In the genomic region with DNA sequence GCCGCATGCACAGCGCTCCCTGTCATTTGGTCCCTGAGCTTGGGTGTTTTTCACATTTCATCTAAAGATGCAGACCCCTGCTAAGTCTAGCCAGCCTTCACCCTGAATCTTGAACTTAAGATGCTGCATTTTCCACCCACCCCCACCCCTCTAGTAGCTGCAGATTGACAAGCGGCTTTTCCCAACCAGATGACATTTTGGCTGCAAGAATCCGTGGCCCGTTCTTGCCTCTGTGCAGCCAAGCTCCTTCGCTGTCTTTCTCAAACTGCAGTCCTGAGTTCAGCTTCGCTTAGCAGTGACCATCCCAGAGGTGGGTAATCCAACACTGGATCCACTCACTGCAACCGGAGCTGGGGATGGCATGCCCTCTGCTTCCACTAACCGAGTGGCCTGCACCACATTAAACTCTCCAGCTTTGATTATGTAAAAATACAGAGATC, we compare ENCODE assay signal across 2 cellular contexts.
TF ChIP-seq lines count a peak whose summit lies in the region.

No MANE protein-coding gene starts in this region.

TF ChIP-seq in HCT116, 20 proteins besides CTCF, POLR2A, EP300 and RAD21 (continued from another document):
- TF ChIP-seq, protein P1, sequence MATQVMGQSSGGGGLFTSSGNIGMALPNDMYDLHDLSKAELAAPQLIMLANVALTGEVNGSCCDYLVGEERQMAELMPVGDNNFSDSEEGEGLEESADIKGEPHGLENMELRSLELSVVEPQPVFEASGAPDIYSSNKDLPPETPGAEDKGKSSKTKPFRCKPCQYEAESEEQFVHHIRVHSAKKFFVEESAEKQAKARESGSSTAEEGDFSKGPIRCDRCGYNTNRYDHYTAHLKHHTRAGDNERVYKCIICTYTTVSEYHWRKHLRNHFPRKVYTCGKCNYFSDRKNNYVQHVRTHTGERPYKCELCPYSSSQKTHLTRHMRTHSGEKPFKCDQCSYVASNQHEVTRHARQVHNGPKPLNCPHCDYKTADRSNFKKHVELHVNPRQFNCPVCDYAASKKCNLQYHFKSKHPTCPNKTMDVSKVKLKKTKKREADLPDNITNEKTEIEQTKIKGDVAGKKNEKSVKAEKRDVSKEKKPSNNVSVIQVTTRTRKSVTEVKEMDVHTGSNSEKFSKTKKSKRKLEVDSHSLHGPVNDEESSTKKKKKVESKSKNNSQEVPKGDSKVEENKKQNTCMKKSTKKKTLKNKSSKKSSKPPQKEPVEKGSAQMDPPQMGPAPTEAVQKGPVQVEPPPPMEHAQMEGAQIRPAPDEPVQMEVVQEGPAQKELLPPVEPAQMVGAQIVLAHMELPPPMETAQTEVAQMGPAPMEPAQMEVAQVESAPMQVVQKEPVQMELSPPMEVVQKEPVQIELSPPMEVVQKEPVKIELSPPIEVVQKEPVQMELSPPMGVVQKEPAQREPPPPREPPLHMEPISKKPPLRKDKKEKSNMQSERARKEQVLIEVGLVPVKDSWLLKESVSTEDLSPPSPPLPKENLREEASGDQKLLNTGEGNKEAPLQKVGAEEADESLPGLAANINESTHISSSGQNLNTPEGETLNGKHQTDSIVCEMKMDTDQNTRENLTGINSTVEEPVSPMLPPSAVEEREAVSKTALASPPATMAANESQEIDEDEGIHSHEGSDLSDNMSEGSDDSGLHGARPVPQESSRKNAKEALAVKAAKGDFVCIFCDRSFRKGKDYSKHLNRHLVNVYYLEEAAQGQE (IDR thresholded peaks at IDR 0.05; ENCODE audit: low read depth), result no peak
- TF ChIP-seq SRF (IDR thresholded peaks at IDR 0.05; ENCODE audit: low read depth), result no peak
- no peak for TF ChIP-seq CEBPB (IDR thresholded peaks at IDR 0.05; ENCODE audit: low read depth)
- no peak for TF ChIP-seq ZFX (IDR thresholded peaks at IDR 0.05)
- TF ChIP-seq, protein P2, sequence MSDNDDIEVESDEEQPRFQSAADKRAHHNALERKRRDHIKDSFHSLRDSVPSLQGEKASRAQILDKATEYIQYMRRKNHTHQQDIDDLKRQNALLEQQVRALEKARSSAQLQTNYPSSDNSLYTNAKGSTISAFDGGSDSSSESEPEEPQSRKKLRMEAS (IDR thresholded peaks at IDR 0.05), result no peak
- no peak for TF ChIP-seq ZNF274 (IDR thresholded peaks at IDR 0.05; ENCODE audit: low read depth, low read length)
- TF ChIP-seq EGR1 (IDR thresholded peaks at IDR 0.05; ENCODE audit: low read depth), result no peak
- TF ChIP-seq CBX3 (IDR thresholded peaks at IDR 0.05; ENCODE audit: low read depth), result no peak
- TF ChIP-seq YY1 (IDR thresholded peaks at IDR 0.05; ENCODE audit: extremely low read depth, insufficient replicate concordance, low read depth, low read length), result no peak
- TF ChIP-seq EZH2phosphoT487 (IDR thresholded peaks at IDR 0.05; ENCODE audit: borderline replicate concordance), result no peak

TF ChIP-seq in WTC11, 78 proteins besides CTCF, POLR2A, EP300 and RAD21 (continued from another document):
- TF ChIP-seq, protein P3, sequence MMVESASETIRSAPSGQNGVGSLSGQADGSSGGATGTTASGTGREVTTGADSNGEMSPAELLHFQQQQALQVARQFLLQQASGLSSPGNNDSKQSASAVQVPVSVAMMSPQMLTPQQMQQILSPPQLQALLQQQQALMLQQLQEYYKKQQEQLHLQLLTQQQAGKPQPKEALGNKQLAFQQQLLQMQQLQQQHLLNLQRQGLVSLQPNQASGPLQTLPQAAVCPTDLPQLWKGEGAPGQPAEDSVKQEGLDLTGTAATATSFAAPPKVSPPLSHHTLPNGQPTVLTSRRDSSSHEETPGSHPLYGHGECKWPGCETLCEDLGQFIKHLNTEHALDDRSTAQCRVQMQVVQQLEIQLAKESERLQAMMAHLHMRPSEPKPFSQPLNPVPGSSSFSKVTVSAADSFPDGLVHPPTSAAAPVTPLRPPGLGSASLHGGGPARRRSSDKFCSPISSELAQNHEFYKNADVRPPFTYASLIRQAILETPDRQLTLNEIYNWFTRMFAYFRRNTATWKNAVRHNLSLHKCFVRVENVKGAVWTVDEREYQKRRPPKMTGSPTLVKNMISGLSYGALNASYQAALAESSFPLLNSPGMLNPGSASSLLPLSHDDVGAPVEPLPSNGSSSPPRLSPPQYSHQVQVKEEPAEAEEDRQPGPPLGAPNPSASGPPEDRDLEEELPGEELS (CRISPR knock-in tag; IDR thresholded peaks at IDR 0.05), result no peak
- TF ChIP-seq, protein P4, sequence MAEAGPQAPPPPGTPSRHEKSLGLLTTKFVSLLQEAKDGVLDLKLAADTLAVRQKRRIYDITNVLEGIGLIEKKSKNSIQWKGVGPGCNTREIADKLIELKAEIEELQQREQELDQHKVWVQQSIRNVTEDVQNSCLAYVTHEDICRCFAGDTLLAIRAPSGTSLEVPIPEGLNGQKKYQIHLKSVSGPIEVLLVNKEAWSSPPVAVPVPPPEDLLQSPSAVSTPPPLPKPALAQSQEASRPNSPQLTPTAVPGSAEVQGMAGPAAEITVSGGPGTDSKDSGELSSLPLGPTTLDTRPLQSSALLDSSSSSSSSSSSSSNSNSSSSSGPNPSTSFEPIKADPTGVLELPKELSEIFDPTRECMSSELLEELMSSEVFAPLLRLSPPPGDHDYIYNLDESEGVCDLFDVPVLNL (CRISPR knock-in tag; IDR thresholded peaks at IDR 0.05; ENCODE audit: borderline replicate concordance, low read depth), result no peak
- TF ChIP-seq, protein P5, sequence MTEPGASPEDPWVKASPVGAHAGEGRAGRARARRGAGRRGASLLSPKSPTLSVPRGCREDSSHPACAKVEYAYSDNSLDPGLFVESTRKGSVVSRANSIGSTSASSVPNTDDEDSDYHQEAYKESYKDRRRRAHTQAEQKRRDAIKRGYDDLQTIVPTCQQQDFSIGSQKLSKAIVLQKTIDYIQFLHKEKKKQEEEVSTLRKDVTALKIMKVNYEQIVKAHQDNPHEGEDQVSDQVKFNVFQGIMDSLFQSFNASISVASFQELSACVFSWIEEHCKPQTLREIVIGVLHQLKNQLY (CRISPR knock-in tag; IDR thresholded peaks at IDR 0.05), result no peak
- TF ChIP-seq JUN (CRISPR knock-in tag; IDR thresholded peaks at IDR 0.05) (no peak), FOXP1 (CRISPR knock-in tag; IDR thresholded peaks at IDR 0.05; ENCODE audit: borderline replicate concordance) (no peak), CREB1 (CRISPR knock-in tag; IDR thresholded peaks at IDR 0.05) (no peak)
- TF ChIP-seq, protein P6, sequence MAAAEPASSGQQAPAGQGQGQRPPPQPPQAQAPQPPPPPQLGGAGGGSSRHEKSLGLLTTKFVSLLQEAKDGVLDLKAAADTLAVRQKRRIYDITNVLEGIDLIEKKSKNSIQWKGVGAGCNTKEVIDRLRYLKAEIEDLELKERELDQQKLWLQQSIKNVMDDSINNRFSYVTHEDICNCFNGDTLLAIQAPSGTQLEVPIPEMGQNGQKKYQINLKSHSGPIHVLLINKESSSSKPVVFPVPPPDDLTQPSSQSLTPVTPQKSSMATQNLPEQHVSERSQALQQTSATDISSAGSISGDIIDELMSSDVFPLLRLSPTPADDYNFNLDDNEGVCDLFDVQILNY (CRISPR knock-in tag; IDR thresholded peaks at IDR 0.05), result no peak
- TF ChIP-seq, protein P7, sequence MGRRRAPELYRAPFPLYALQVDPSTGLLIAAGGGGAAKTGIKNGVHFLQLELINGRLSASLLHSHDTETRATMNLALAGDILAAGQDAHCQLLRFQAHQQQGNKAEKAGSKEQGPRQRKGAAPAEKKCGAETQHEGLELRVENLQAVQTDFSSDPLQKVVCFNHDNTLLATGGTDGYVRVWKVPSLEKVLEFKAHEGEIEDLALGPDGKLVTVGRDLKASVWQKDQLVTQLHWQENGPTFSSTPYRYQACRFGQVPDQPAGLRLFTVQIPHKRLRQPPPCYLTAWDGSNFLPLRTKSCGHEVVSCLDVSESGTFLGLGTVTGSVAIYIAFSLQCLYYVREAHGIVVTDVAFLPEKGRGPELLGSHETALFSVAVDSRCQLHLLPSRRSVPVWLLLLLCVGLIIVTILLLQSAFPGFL (CRISPR knock-in tag; IDR thresholded peaks at IDR 0.05; ENCODE audit: borderline replicate concordance), result no peak
- TF ChIP-seq, protein P8, sequence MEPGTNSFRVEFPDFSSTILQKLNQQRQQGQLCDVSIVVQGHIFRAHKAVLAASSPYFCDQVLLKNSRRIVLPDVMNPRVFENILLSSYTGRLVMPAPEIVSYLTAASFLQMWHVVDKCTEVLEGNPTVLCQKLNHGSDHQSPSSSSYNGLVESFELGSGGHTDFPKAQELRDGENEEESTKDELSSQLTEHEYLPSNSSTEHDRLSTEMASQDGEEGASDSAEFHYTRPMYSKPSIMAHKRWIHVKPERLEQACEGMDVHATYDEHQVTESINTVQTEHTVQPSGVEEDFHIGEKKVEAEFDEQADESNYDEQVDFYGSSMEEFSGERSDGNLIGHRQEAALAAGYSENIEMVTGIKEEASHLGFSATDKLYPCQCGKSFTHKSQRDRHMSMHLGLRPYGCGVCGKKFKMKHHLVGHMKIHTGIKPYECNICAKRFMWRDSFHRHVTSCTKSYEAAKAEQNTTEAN (CRISPR knock-in tag; IDR thresholded peaks at IDR 0.05), result no peak
TF ChIP-seq in WTC11: peak in this region for 0.
